In genomic region chr16:12661656-12662172, GRCh38 we compare ENCODE assay signal across 8 cellular contexts.
DNase-seq lines count a peak whose midpoint lies in the region; TF ChIP-seq lines count a peak whose summit lies in the region.

No MANE protein-coding gene starts in this region.

- H3K27ac ChIP-seq in OCI-LY7 (ENCODE audit: low read depth, low read length, poor library complexity, severe bottlenecking) (no peak overlapping the region), colonic mucosa (no peak overlapping the region)

- intact Hi-C loops in activated CD4-positive, alpha-beta T cell treated with anti-CD3 and anti-CD28 coated beads, Interleukin-2, amount 10 ng/mL, durations not matched to agents 24 days and 14 days (cut with micrococcal nuclease), result no loop called here
- intact Hi-C loops in OCI-LY7 (cut with micrococcal nuclease; ENCODE audit: unreplicated experiment) (no loop called here), colonic mucosa (cut with DNase I) (no loop called here)

- H3K9me2 ChIP-seq in OCI-LY7 (ENCODE audit: insufficient read depth, low read length), result no peaks in the 10 kb centered on the region

- no peak overlapping the region for H2AFZ ChIP-seq in OCI-LY7 (ENCODE audit: low read length)

- no peaks in the 10 kb centered on the region for H3K4me1 Mint-ChIP-seq in activated CD4-positive, alpha-beta T cell treated with anti-CD3 and anti-CD28 coated beads, Interleukin-2, amount 10 ng/mL, durations not matched to agents 24 days and 14 days
- H3K4me1 Mint-ChIP-seq in progenitor cell of endocrine pancreas (ENCODE audit: low read depth), result no peaks in the 10 kb centered on the region

- no peaks in the 10 kb centered on the region for H4K20me1 ChIP-seq in OCI-LY7 (ENCODE audit: insufficient read depth, low read length)

- H3K79me2 ChIP-seq in OCI-LY7 (ENCODE audit: insufficient read depth, low read depth, low read length), result no peaks in the 10 kb centered on the region

- H3K27me3 Mint-ChIP-seq in activated CD4-positive, alpha-beta T cell treated with anti-CD3 and anti-CD28 coated beads, Interleukin-2, amount 10 ng/mL, durations not matched to agents 24 days and 14 days, result no peaks in the 10 kb centered on the region
- no peaks in the 10 kb centered on the region for H3K27me3 Mint-ChIP-seq in progenitor cell of endocrine pancreas

- BruUV-seq in OCI-LY7 (replicated peaks; lab: Mats Ljungman, UMichigan), result no TSS peak

- H3K4me3 Mint-ChIP-seq in activated CD4-positive, alpha-beta T cell treated with anti-CD3 and anti-CD28 coated beads, Interleukin-2, amount 10 ng/mL, durations not matched to agents 24 days and 14 days, result no peak overlapping the region
- no peak overlapping the region for H3K4me3 Mint-ChIP-seq in progenitor cell of endocrine pancreas (ENCODE audit: low read depth)

- CTCF ChIA-PET in OCI-LY7 (lab: Charles Lee; ENCODE audit: unreplicated experiment), result no interaction called here

- POLR2A ChIA-PET in OCI-LY7 (lab: Charles Lee), result no interaction called here

- H3K9me3 Mint-ChIP-seq in activated CD4-positive, alpha-beta T cell treated with anti-CD3 and anti-CD28 coated beads, Interleukin-2, amount 10 ng/mL, durations not matched to agents 24 days and 14 days, result peaks cover 17% of the 10 kb centered on the region
- H3K9me3 Mint-ChIP-seq in progenitor cell of endocrine pancreas (ENCODE audit: low read depth), result peaks cover 4% of the 10 kb centered on the region

- H3K4me1 ChIP-seq in OCI-LY7 (ENCODE audit: insufficient read depth, low read length, poor library complexity, severe bottlenecking) (no peaks in the 10 kb centered on the region), colonic mucosa (no peaks in the 10 kb centered on the region)

- H3K4me2 ChIP-seq in OCI-LY7 (ENCODE audit: low read length), result no peak overlapping the region

- H3K9me3 ChIP-seq in OCI-LY7 (ENCODE audit: low read length) (no peaks in the 10 kb centered on the region), colonic mucosa (no peaks in the 10 kb centered on the region)

- peak; percentile 81 for DNase-seq in activated CD4-positive, alpha-beta T cell treated with anti-CD3 and anti-CD28 coated beads, Interleukin-2, amount 10 ng/mL, durations not matched to agents 24 days and 14 days
- DNase-seq in activated CD4-positive, alpha-beta T cell treated with anti-CD3 and anti-CD28 coated beads for 1 hour, result no peak
- DNase-seq in OCI-LY7 (ENCODE audit: low spot score) (peak; percentile 65), colonic mucosa (peak; percentile 22), progenitor cell of endocrine pancreas (ENCODE audit: low spot score, unreplicated experiment) (peak; percentile 79), NCI-H2196 (lab: John Stamatoyannopoulos, UW; ENCODE audit: unreplicated experiment) (no peak), NCI-H510A (lab: John Stamatoyannopoulos, UW) (no peak), NCI-H526 treated with DMSO at 0.1 percent for 48 hours (lab: John Stamatoyannopoulos, UW) (no peak)

- H3K4me3 ChIP-seq in OCI-LY7 (ENCODE audit: low read depth, low read length, poor library complexity, severe bottlenecking), result no peak overlapping the region
- no peak overlapping the region for H3K4me3 ChIP-seq in colonic mucosa

- H3K36me3 ChIP-seq in OCI-LY7 (ENCODE audit: insufficient read depth, low read length) (peaks cover 6% of the 10 kb centered on the region), colonic mucosa (no peaks in the 10 kb centered on the region)

- no peak overlapping the region for H3K27ac Mint-ChIP-seq in activated CD4-positive, alpha-beta T cell treated with anti-CD3 and anti-CD28 coated beads, Interleukin-2, amount 10 ng/mL, durations not matched to agents 24 days and 14 days
- no peak overlapping the region for H3K27ac Mint-ChIP-seq in progenitor cell of endocrine pancreas

- peaks cover 14% of the 10 kb centered on the region for H3K36me3 Mint-ChIP-seq in activated CD4-positive, alpha-beta T cell treated with anti-CD3 and anti-CD28 coated beads, Interleukin-2, amount 10 ng/mL, durations not matched to agents 24 days and 14 days (ENCODE audit: low read depth)
- peaks cover 3% of the 10 kb centered on the region for H3K36me3 Mint-ChIP-seq in progenitor cell of endocrine pancreas (ENCODE audit: insufficient read depth)

- H3K27me3 ChIP-seq in colonic mucosa, result no peaks in the 10 kb centered on the region

- TF ChIP-seq CTCF in OCI-LY7 (conservative IDR thresholded peaks at IDR 0.05; ENCODE audit: low read length) (no peak), colonic mucosa (IDR thresholded peaks at IDR 0.05) (no peak), progenitor cell of endocrine pancreas (IDR thresholded peaks at IDR 0.05; ENCODE audit: unreplicated experiment) (no peak)

- no peak overlapping the region for H3K9ac ChIP-seq in colonic mucosa (ENCODE audit: low read depth in 2 of 2, low read length in 2 of 2)

Comparison
In these comparisons a context has a peak if more than half of its experiments do, and no peak if none do; other contexts are left out.
1. DNase-seq: peak in activated CD4-positive, alpha-beta T cell treated with anti-CD3 and anti-CD28 coated beads, Interleukin-2, amount 10 ng/mL, durations not matched to agents 24 days and 14 days (single experiment), OCI-LY7 (single experiment), colonic mucosa (single experiment) and progenitor cell of endocrine pancreas (single experiment); none in activated CD4-positive, alpha-beta T cell treated with anti-CD3 and anti-CD28 coated beads for 1 hour (single experiment), NCI-H2196 (single experiment), NCI-H510A (single experiment) and NCI-H526 treated with DMSO at 0.1 percent for 48 hours (single experiment).